ENCODE assay signal across 1 cellular context in genomic region chr6:149445095-149445466, GRCh38.
TF ChIP-seq lines count a peak whose summit lies in the region.

No MANE protein-coding gene starts in this region.

TF ChIP-seq in GM12878, 131 proteins besides CTCF, POLR2A, EP300 and RAD21:
- TF ChIP-seq SPI1 (IDR thresholded peaks at IDR 0.05; ENCODE audit: borderline replicate concordance, insufficient read depth, low read depth, low read length) (peak; percentile 13; the same call in 1 of the 2 replicates), KAT2A (conservative IDR thresholded peaks at IDR 0.05; ENCODE audit: control insufficient read depth, low read depth, low read length) (no peak)
